Comparison of ENCODE assay signal across 9 cellular contexts in genomic region chr13:60617863-60618733, GRCh38.
DNase-seq lines count a peak whose midpoint lies in the region; ATAC-seq and TF ChIP-seq lines count a peak whose summit lies in the region.
"Had no signal": no experiment of that assay in that cellular context is flagged by ENCODE, and none has a peak within 500 bp of the region (broad histone marks: within the 10 kb centered on the region; RNA-seq: fewer than 3 reads in every experiment).

No MANE protein-coding gene starts in this region.

- peak; percentile 68 for DNase-seq in GM23248
- DNase-seq in RPMI7951 (ENCODE audit: low read depth) = peak; percentile 49
- DNase-seq in fibroblast of peridontal ligament (ENCODE audit: extremely low read depth) = peak; percentile 59
- DNase-seq in prostate gland (ENCODE audit: low spot score) = no peak
- no peak for DNase-seq in cortex of kidney (lab: John Stamatoyannopoulos, UW)
- no peak for DNase-seq in DMS153 (lab: John Stamatoyannopoulos, UW)

- no peak for TF ChIP-seq POLR2A in prostate gland (IDR thresholded peaks at IDR 0.05)

- H3K4me1 ChIP-seq in GM23248 (ENCODE audit: insufficient read depth) (peaks cover 7% of the 10 kb centered on the region; the same call in 1 of the 2 replicates), prostate gland (replicated peaks) (no peaks in the 10 kb centered on the region)

- intact Hi-C loops in prostate gland (cut with DNase I) = no loop called here

- peak in 3 of 4 experiments; percentile 20 to 36 (median 35) for TF ChIP-seq CTCF in prostate gland (IDR thresholded peaks at IDR 0.05)

- no peaks in the 10 kb centered on the region for H3K79me2 ChIP-seq in GM23248 (ENCODE audit: insufficient read depth)

- H3K9me2 ChIP-seq in GM23248 (ENCODE audit: insufficient read depth) = no peaks in the 10 kb centered on the region

- no peak overlapping the region for H2AFZ ChIP-seq in GM23248

- H3K4me2 ChIP-seq in GM23248 (ENCODE audit: unreplicated experiment) = no peak overlapping the region

- in situ Hi-C loops in GM23248 (cut with MboI) = loop anchor here (5.0 kb wide), 1 partner anchor 146 kb away; no protein-coding TSS in a partner anchor

- no peak overlapping the region for H3K4me3 ChIP-seq in GM23248
- no peak overlapping the region for H3K4me3 ChIP-seq in prostate gland

- H3F3A ChIP-seq in GM23248 (ENCODE audit: insufficient read depth) = no peaks in the 10 kb centered on the region

- peaks cover 61% of the 10 kb centered on the region for H3K27me3 ChIP-seq in GM23248 (replicated peaks; ENCODE audit: insufficient read depth)
- H3K27me3 ChIP-seq in prostate gland (replicated peaks; ENCODE audit: insufficient read depth) = no peaks in the 10 kb centered on the region

- H3K27ac ChIP-seq in GM23248 = no peak overlapping the region
- no peak overlapping the region for H3K27ac ChIP-seq in prostate gland

- H3K36me3 ChIP-seq in GM23248 (ENCODE audit: low read depth) (no peaks in the 10 kb centered on the region), prostate gland (no peaks in the 10 kb centered on the region)

- WGBS in GM23248 (ENCODE audit: low coverage in 1 of 2, low lambda C conversion rate in 2 of 2, missing lambda C conversion rate in 2 of 2), 2 experiments = 34 to 35% methylated on average over 5 of the region's 5 CpGs
- 77% methylated on average over 5 of the region's 5 CpGs for WGBS in prostate gland

- H3K9me3 ChIP-seq in GM23248 (ENCODE audit: low read depth) = no peaks in the 10 kb centered on the region
- H3K9me3 ChIP-seq in prostate gland = no peaks in the 10 kb centered on the region

- ATAC-seq in HG03108 (IDR thresholded peaks at IDR 0.05; ENCODE audit: unreplicated experiment) (no peak), GM21723 (IDR thresholded peaks at IDR 0.05; ENCODE audit: unreplicated experiment) (no peak)
- ATAC-seq: stimulated activated memory B cell treated with anti-CD40 and anti-IgM and Interleukin-4, amounts not matched to agents 10 μg/mL and 1 μg/mL and 100 μg/mL, for 72 hours had no signal

- no peaks in the 10 kb centered on the region for H4K20me1 ChIP-seq in GM23248 (ENCODE audit: insufficient read depth)

- no peak overlapping the region for H3K9ac ChIP-seq in GM23248

Comparison
In these comparisons a context has a peak if more than half of its experiments do, and no peak if none do; other contexts are left out.
1. DNase-seq: peak in GM23248 (single experiment), RPMI7951 (single experiment) and fibroblast of peridontal ligament (single experiment); none in prostate gland (single experiment), cortex of kidney (single experiment) and DMS153 (single experiment).